In the genomic region with DNA sequence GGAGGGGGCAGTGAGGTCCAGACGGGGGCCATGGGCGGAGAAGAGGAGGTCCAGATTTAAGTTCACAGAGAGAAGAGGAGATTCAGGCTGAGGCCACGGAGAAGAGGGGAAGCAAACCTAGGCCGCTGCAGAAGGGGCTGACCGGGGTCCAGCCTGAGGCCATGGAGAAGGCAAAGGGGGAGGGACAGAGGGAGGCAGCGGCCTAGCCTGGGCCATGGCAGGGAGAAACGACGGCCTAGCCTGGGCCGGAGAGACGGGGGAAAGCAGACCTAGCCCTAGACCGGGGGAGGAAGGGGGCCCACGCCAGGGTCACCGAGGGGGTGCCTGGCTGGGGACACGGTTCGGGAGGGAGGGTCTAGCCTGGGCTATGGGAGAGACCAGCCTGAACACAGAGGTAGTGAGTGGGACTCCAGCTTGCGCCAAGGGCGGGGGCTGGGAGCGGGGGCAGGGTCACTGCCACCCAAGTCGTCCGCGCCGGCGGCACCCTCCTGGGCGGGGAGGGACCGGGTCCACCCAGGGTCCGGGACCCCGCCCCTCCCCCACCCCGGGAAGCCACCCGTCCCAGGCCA, we compare ENCODE assay signal across 8 cellular contexts. TPM values are rescaled to one million over a fixed set of nuclear protein-coding genes. Genes with fewer than 3 reads are reported as not detected.
DNase-seq lines count a peak whose midpoint lies in the region; ATAC-seq and TF ChIP-seq lines count a peak whose summit lies in the region.

No MANE protein-coding gene starts in this region.

- peak; percentile 2 for TF ChIP-seq POLR2A in prostate gland (IDR thresholded peaks at IDR 0.05)

- H3K27ac Mint-ChIP-seq in activated T-cell treated with anti-CD3 and anti-CD28 coated beads, Interleukin-2, amount 50 U/mL, for 72 hours, result peak overlapping the region; percentile 52

- no peak for DNase-seq in activated T-cell treated with anti-CD3 and anti-CD28 coated beads, Interleukin-2, amount 50 U/mL, for 72 hours
- DNase-seq in cardiac muscle cell (ENCODE audit: low read depth in 1 of 2, low spot score in 1 of 2) (peak; percentile 36 to 56), prostate gland (ENCODE audit: low spot score) (no peak), MV-4-11 (lab: John Stamatoyannopoulos, UW) (no peak)
- DNase-seq in stimulated activated CD4-positive, alpha-beta T cell treated with anti-CD3 and anti-CD28 coated beads, Interleukin-12 subunit alpha, Interleukin-12 subunit beta, amount 100 ng/mL, for 4 hours, result no peak

- under 1% methylated on average over 25 of the region's 29 CpGs for WGBS in prostate gland

- no peaks in the 10 kb centered on the region for H3K36me3 ChIP-seq in cardiac muscle cell
- H3K36me3 ChIP-seq in prostate gland, result no peaks in the 10 kb centered on the region

- H3K4me3 ChIP-seq in cardiac muscle cell, result peak overlapping the region; percentile 100
- H3K4me3 ChIP-seq in prostate gland, result peak overlapping the region; percentile 95 to 100

- peaks cover 75% of the 10 kb centered on the region for H3K4me1 Mint-ChIP-seq in activated T-cell treated with anti-CD3 and anti-CD28 coated beads, Interleukin-2, amount 50 U/mL, for 72 hours (ENCODE audit: low read depth)

- peaks cover 6 to 7% of the 10 kb centered on the region in 2 donors for H3K36me3 Mint-ChIP-seq in activated T-cell treated with anti-CD3 and anti-CD28 coated beads, Interleukin-2, amount 50 U/mL, for 72 hours (ENCODE audit: insufficient read depth in 2 of 2)

- H3K27me3 Mint-ChIP-seq in activated T-cell treated with anti-CD3 and anti-CD28 coated beads, Interleukin-2, amount 50 U/mL, for 72 hours (ENCODE audit: low read depth), result no peaks in the 10 kb centered on the region

- H3K27ac ChIP-seq in C4-2B (peak overlapping the region; percentile 99), cardiac muscle cell (peak overlapping the region; percentile 100), prostate gland (peak overlapping the region; percentile 100)

- intact Hi-C loops in prostate gland (cut with DNase I), result loop anchor here (2.0 to 10.0 kb wide), 5 partner anchors 46 to 160 kb away; a partner anchor contains a TSS

- H3K9me3 ChIP-seq in cardiac muscle cell (ENCODE audit: low read depth), result no peaks in the 10 kb centered on the region
- H3K9me3 ChIP-seq in prostate gland, result no peaks in the 10 kb centered on the region

- peak overlapping the region; percentile 96 to 98 for H3K4me3 Mint-ChIP-seq in activated T-cell treated with anti-CD3 and anti-CD28 coated beads, Interleukin-2, amount 50 U/mL, for 72 hours

- peaks cover 34% of the 10 kb centered on the region for H3K4me1 ChIP-seq in cardiac muscle cell (ENCODE audit: low read depth)
- H3K4me1 ChIP-seq in prostate gland (replicated peaks), result peaks cover 44% of the 10 kb centered on the region

- ATAC-seq in GM19324 (IDR thresholded peaks at IDR 0.05; ENCODE audit: low FRiP score, unreplicated experiment) (peak; percentile 26), HG03457 (IDR thresholded peaks at IDR 0.05; ENCODE audit: unreplicated experiment) (peak; percentile 8)
- ATAC-seq in activated T-cell treated with anti-CD3 and anti-CD28 coated beads, Interleukin-2, amount 50 U/mL, for 72 hours (replicated peaks in 1 of 2), result peak; percentile 1 to 6

- no peaks in the 10 kb centered on the region for H3K9me3 Mint-ChIP-seq in activated T-cell treated with anti-CD3 and anti-CD28 coated beads, Interleukin-2, amount 50 U/mL, for 72 hours

- H3K27me3 ChIP-seq in cardiac muscle cell (no peaks in the 10 kb centered on the region), prostate gland (replicated peaks; ENCODE audit: insufficient read depth) (no peaks in the 10 kb centered on the region)

- no peak for TF ChIP-seq CTCF in C4-2B (conservative IDR thresholded peaks at IDR 0.05)
- TF ChIP-seq CTCF in cardiac muscle cell (IDR thresholded peaks at IDR 0.05; ENCODE audit: low read depth, low read length), result no peak
- no peak for TF ChIP-seq CTCF in prostate gland (IDR thresholded peaks at IDR 0.05)

RNA-seq across cellular contexts. Expression of a gene that starts 0.5 kb away (rescaled TPM):
- total RNA-seq in activated T-cell treated with anti-CD3 and anti-CD28 coated beads, Interleukin-2, amount 50 U/mL, for 72 hours, result 100 to 1,000 TPM; 336 to 373 TPM
- total RNA-seq in cardiac muscle cell (86.2 and 127 TPM in 2 replicates), prostate gland (100 to 1,000 TPM; 139 to 150 TPM)
- 185 and 278 TPM in 2 replicates for polyA plus RNA-seq in cardiac muscle cell

Comparison
In these comparisons a context has a peak if more than half of its experiments do, and no peak if none do; other contexts are left out.
1. DNase-seq: peak in cardiac muscle cell (2 of 2); none in activated T-cell treated with anti-CD3 and anti-CD28 coated beads, Interleukin-2, amount 50 U/mL, for 72 hours (0 of 2), prostate gland (single experiment), MV-4-11 (single experiment) and stimulated activated CD4-positive, alpha-beta T cell treated with anti-CD3 and anti-CD28 coated beads, Interleukin-12 subunit alpha, Interleukin-12 subunit beta, amount 100 ng/mL, for 4 hours (single experiment).
2. Peak in every context shown above with its lines, with median percentiles within 50 percentile points of each other: H3K27ac ChIP-seq and ATAC-seq.